8 cellular contexts compared by ENCODE assay signal in genomic region chr7:116180302-116180701, GRCh38. TPM values are rescaled to one million over a fixed set of nuclear protein-coding genes. Genes with fewer than 3 reads are reported as not detected.
DNase-seq lines count a peak whose midpoint lies in the region; ATAC-seq and TF ChIP-seq lines count a peak whose summit lies in the region.

No MANE protein-coding gene starts in this region.

- H3K4me3 ChIP-seq in lower lobe of right lung, result no peak overlapping the region

- no peaks in the 10 kb centered on the region for H3K36me3 ChIP-seq in lower lobe of right lung

- peak; percentile 95 for ATAC-seq in GM19351 (IDR thresholded peaks at IDR 0.05; ENCODE audit: unreplicated experiment)
- ATAC-seq in HG03342 (IDR thresholded peaks at IDR 0.05; ENCODE audit: unreplicated experiment), result peak; percentile 90
- peak; percentile 65 to 83 for ATAC-seq in lower lobe of right lung
- no peak for ATAC-seq in HG02840 (IDR thresholded peaks at IDR 0.05; ENCODE audit: low FRiP score, unreplicated experiment)

- H3K27ac Mint-ChIP-seq in chondrocyte (ENCODE audit: unreplicated experiment), result no peak overlapping the region

- H3K27me3 Mint-ChIP-seq in chondrocyte (ENCODE audit: low read depth), result no peaks in the 10 kb centered on the region

- peak; percentile 48 for DNase-seq in NCI-H82 (lab: John Stamatoyannopoulos, UW)
- DNase-seq in NCI-H82 treated with DMSO at 0.1 percent for 48 hours (lab: John Stamatoyannopoulos, UW; ENCODE audit: unreplicated experiment), result no peak
- no peak for DNase-seq in chondrocyte (ENCODE audit: low spot score)
- no peak for DNase-seq in lower lobe of right lung

- intact Hi-C loops in lower lobe of right lung (cut with DNase I), result loop anchor here (5.0 kb wide), 1 partner anchor 57 kb away; no protein-coding TSS in a partner anchor

- no peak overlapping the region for H3K27ac ChIP-seq in lower lobe of right lung

- no peak overlapping the region for H3K4me3 Mint-ChIP-seq in chondrocyte (ENCODE audit: unreplicated experiment)

- TF ChIP-seq CTCF in chondrocyte (IDR thresholded peaks at IDR 0.05) (peak; percentile 94), lower lobe of right lung (IDR thresholded peaks at IDR 0.05) (peak; percentile 71)

- H3K4me1 ChIP-seq in lower lobe of right lung, result no peaks in the 10 kb centered on the region

- H3K4me1 Mint-ChIP-seq in chondrocyte (ENCODE audit: low read depth), result peaks cover 36% of the 10 kb centered on the region

- no peaks in the 10 kb centered on the region for H3K9me3 ChIP-seq in lower lobe of right lung

- no peaks in the 10 kb centered on the region for H3K27me3 ChIP-seq in lower lobe of right lung (ENCODE audit: low read depth)

- peaks cover 7% of the 10 kb centered on the region for H3K36me3 Mint-ChIP-seq in chondrocyte (ENCODE audit: low read depth)

- H3K9me3 Mint-ChIP-seq in chondrocyte (ENCODE audit: low read depth), result peaks cover 13% of the 10 kb centered on the region

TF ChIP-seq in PFSK-1, 5 proteins besides CTCF, POLR2A, EP300 and RAD21:
- TF ChIP-seq TAF1 (IDR thresholded peaks at IDR 0.05; ENCODE audit: borderline replicate concordance, insufficient read depth, low read length), result peak; percentile 54; the same call in 1 of the 2 replicates
- no peak for TF ChIP-seq FOXP2 (optimal IDR thresholded peaks at IDR 0.05; ENCODE audit: borderline replicate concordance, extremely low read depth, extremely low read length, insufficient read depth)
- no peak for TF ChIP-seq POLR2AphosphoS5 (IDR thresholded peaks at IDR 0.05; ENCODE audit: low read depth, low read length)
- TF ChIP-seq SIN3A (IDR thresholded peaks at IDR 0.05; ENCODE audit: borderline replicate concordance, insufficient read depth, low read length), result no peak
- TF ChIP-seq REST (IDR thresholded peaks at IDR 0.05; ENCODE audit: insufficient read depth in 1 of 2, low read depth in 2 of 2, low read length in 2 of 2), result no peak
TF ChIP-seq in PFSK-1: peak in this region for 1.

RNA-seq across cellular contexts. Expression of gene TES, which starts 30.0 kb away (rescaled TPM):
- 169 TPM for polyA plus RNA-seq in PFSK-1 (2012; ENCODE audit: insufficient read length, low read depth)
- total RNA-seq in chondrocyte (157 to 261 TPM (median 247 TPM) in 3 replicates), lower lobe of right lung (74.5 TPM)
